23 cellular contexts compared by ENCODE assay signal in the genomic region with DNA sequence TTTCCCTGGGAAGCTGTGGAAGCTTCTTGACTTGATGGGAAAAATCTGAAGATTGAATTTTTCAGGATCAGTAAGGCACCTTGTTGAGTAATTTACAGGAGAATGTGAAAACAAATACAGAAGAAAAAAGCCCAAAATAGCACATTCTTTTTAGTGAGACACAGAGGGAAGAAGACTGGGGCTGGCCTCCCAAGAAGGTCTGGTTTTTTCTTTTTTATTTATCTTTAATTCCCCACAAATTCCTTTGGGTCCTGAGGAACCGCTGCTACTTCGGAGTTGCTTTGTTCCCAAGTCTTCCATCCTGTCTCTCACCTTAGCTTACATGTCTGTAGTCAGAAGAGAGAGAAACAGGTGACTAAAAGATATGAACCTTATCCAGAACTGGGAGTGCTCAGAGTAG.
A peak's percentile ranks its signal among the peaks of the same experiment; 100 is the strongest.
DNase-seq lines count a peak whose midpoint lies in the region; ATAC-seq, FAIRE-seq and TF ChIP-seq lines count a peak whose summit lies in the region.
"Had no signal": no experiment of that assay in that cellular context is flagged by ENCODE, and none has a peak within 500 bp of the region (broad histone marks: within the 10 kb centered on the region; RNA-seq: fewer than 3 reads in every experiment).

No MANE protein-coding gene starts in this region.

- H3K27ac Mint-ChIP-seq in GM23338 = no peak overlapping the region
- no peak overlapping the region for H3K27ac Mint-ChIP-seq in stimulated activated naive B cell treated with anti-CD40 and anti-IgM and Interleukin-4, amounts not matched to agents 10 μg/mL and 1 μg/mL and 100 μg/mL, for 72 hours
- H3K27ac Mint-ChIP-seq: CD4-positive, alpha-beta T cell; CD8-positive, alpha-beta T cell had no signal

- TF ChIP-seq POLR2A in H1 (IDR thresholded peaks at IDR 0.05; ENCODE audit: control extremely low read depth in 1 of 2, low read depth in 2 of 2, low read length in 2 of 2) = no peak

- H3K4me1 ChIP-seq in GM23338 (ENCODE audit: insufficient read depth) (peaks cover 4% of the 10 kb centered on the region), H1 (replicated peaks in 1 of 4; ENCODE audit: control insufficient read depth in 3 of 4, insufficient read depth in 4 of 4, low read length in 3 of 4) (peaks cover 0 to 3% (median 3%) of the 10 kb centered on the region in 4 experiments; a peak in 4 of 7 replicates)
- H3K4me1 ChIP-seq: BE2C, Caco-2 had no signal

- H3K56ac ChIP-seq in H1 (replicated peaks; ENCODE audit: insufficient read length, low read depth, low read length) = no peak overlapping the region

- no peak overlapping the region for H3K18ac ChIP-seq in H1 (ENCODE audit: extremely low read depth, low read length)

- H3K27me3 ChIP-seq in GM23338 (ENCODE audit: insufficient read depth) (no peaks in the 10 kb centered on the region), H1 (replicated peaks in 1 of 4; ENCODE audit: control insufficient read depth in 3 of 4, extremely low read depth in 1 of 4, insufficient read depth in 3 of 4, low read length in 3 of 4) (no peaks in the 10 kb centered on the region), H7 (ENCODE audit: control insufficient read depth, insufficient read depth, low read length) (no peaks in the 10 kb centered on the region)
- H3K27me3 ChIP-seq: BE2C; BLaER1 treated with 17β-estradiol and CSF1 and Interleukin-3, amounts not matched to agents 10 nM and 100 nM had no signal

- CTCF ChIA-PET in H1 (lab: Charles Lee; ENCODE audit: partially characterized antibody) = interaction anchor here (1.0 kb wide), 1 partner anchor 22 kb away, joined by 3 read pairs; no protein-coding TSS in a partner anchor

- no peaks in the 10 kb centered on the region for H3K79me1 ChIP-seq in H1 (ENCODE audit: low read depth, low read length)

- H4K5ac ChIP-seq in H1 (ENCODE audit: insufficient read length, low read depth, low read length) = no peak overlapping the region

- no peak for ATAC-seq in GM23338
- no peak for ATAC-seq in stimulated activated naive B cell treated with anti-CD40 and anti-IgM and Interleukin-4, amounts not matched to agents 10 μg/mL and 1 μg/mL and 100 μg/mL, for 72 hours (replicated peaks)
- no peak for ATAC-seq in HG03378 (IDR thresholded peaks at IDR 0.05; ENCODE audit: unreplicated experiment)
- ATAC-seq: CD8-positive, alpha-beta T cell; GM12878 had no signal

- POLR2A ChIA-PET in H1 (lab: Charles Lee; ENCODE audit: partially characterized antibody) = no interaction called here

- no peak overlapping the region for H2BK5ac ChIP-seq in H1 (ENCODE audit: low read depth, low read length)

- H3K4me2 ChIP-seq in GM23338 (no peak overlapping the region), H1 (ENCODE audit: insufficient read depth in 1 of 2, low read depth in 2 of 2, low read length in 2 of 2) (no peak overlapping the region)

- no peaks in the 10 kb centered on the region for H3K36me3 Mint-ChIP-seq in GM23338 (ENCODE audit: low read depth)
- H3K36me3 Mint-ChIP-seq in stimulated activated naive B cell treated with anti-CD40 and anti-IgM and Interleukin-4, amounts not matched to agents 10 μg/mL and 1 μg/mL and 100 μg/mL, for 72 hours = no peaks in the 10 kb centered on the region
- H3K36me3 Mint-ChIP-seq: CD8-positive, alpha-beta T cell had no signal

- H3K14ac ChIP-seq in H1 (ENCODE audit: insufficient read length) = no peak overlapping the region

- H4K8ac ChIP-seq in H1 (ENCODE audit: extremely low read depth, insufficient read depth, low read length) = no peak overlapping the region

- H3K4me3 ChIP-seq in GM23338 (no peak overlapping the region), H1 (ENCODE audit: extremely low read depth in 1 of 4, insufficient read depth in 2 of 4, low read depth in 3 of 4, low read length in 4 of 4) (no peak overlapping the region), H7 (ENCODE audit: insufficient read depth, low read depth, low read length) (no peak overlapping the region)
- H3K4me3 ChIP-seq: BLaER1 treated with 17β-estradiol and CSF1 and Interleukin-3, amounts not matched to agents 10 nM and 100 nM; GM12878 had no signal

- TF ChIP-seq CTCF in GM23338 (conservative IDR thresholded peaks at IDR 0.05; ENCODE audit: low read depth in 2 of 2) = no peak
- TF ChIP-seq CTCF in H1 (IDR thresholded peaks at IDR 0.05; ENCODE audit: control extremely low read depth in 1 of 3, insufficient read depth in 1 of 3, low read depth in 1 of 3, low read length in 3 of 3) = no peak

- no peak overlapping the region for H2BK120ac ChIP-seq in H1 (replicated peaks; ENCODE audit: low read depth, low read length)

- H2BK20ac ChIP-seq in H1 (ENCODE audit: low read length) = no peak overlapping the region

- no peak overlapping the region for H3K9ac ChIP-seq in H1 (replicated peaks in 1 of 4; ENCODE audit: extremely low read depth in 1 of 4, low read depth in 3 of 4, low read length in 3 of 4)
- H3K9ac ChIP-seq: BLaER1 treated with 17β-estradiol and CSF1 and Interleukin-3, amounts not matched to agents 10 nM and 100 nM had no signal

- no peaks in the 10 kb centered on the region for H3K27me3 Mint-ChIP-seq in GM23338 (ENCODE audit: insufficient read depth, low read depth, poor library complexity)
- H3K27me3 Mint-ChIP-seq in stimulated activated naive B cell treated with anti-CD40 and anti-IgM and Interleukin-4, amounts not matched to agents 10 μg/mL and 1 μg/mL and 100 μg/mL, for 72 hours = no peaks in the 10 kb centered on the region
- H3K27me3 Mint-ChIP-seq: CD4-positive, alpha-beta T cell had no signal

- peak overlapping the region; percentile 61; the same call in 1 of the 2 replicates for H2AFZ ChIP-seq in GM23338
- peak overlapping the region; percentile 50; the same call in 1 of the 2 replicates for H2AFZ ChIP-seq in H1 (ENCODE audit: low read length)

- no peaks in the 10 kb centered on the region for H3K9me2 ChIP-seq in GM23338 (ENCODE audit: insufficient read depth)

- TF ChIP-seq RAD21 in H1 (IDR thresholded peaks at IDR 0.05 in 1 of 2, conservative IDR thresholded peaks at IDR 0.05 in 1 of 2; ENCODE audit: low read depth in 2 of 2, low read length in 2 of 2) = no peak

- H3K9me3 ChIP-seq in H1 (ENCODE audit: insufficient read depth in 2 of 2, low read depth in 1 of 2, low read length in 1 of 2) = no peaks in the 10 kb centered on the region
- H3K9me3 ChIP-seq: BE2C; BLaER1 treated with 17β-estradiol and CSF1 and Interleukin-3, amounts not matched to agents 10 nM and 100 nM; Caco-2 had no signal

- H3K27ac ChIP-seq in GM23338 (ENCODE audit: low read depth) = no peak overlapping the region
- no peak overlapping the region for H3K27ac ChIP-seq in H1 (ENCODE audit: low read depth, low read length)
- H3K27ac ChIP-seq: BLaER1 treated with 17β-estradiol and CSF1 and Interleukin-3, amounts not matched to agents 10 nM and 100 nM; C4-2B had no signal

- no peak for FAIRE-seq in H1 (lab: Jason Lieb, UNC)
- FAIRE-seq: A204.1, D721Med, GM12878, GM19239 had no signal

- H3K36me3 ChIP-seq in GM23338 (ENCODE audit: insufficient read depth) (no peaks in the 10 kb centered on the region), H1 (ENCODE audit: control insufficient read depth in 2 of 4, insufficient read depth in 4 of 4, low read length in 3 of 4) (no peaks in the 10 kb centered on the region), H7 (replicated peaks; ENCODE audit: control insufficient read depth, insufficient read depth, low read length) (no peaks in the 10 kb centered on the region)
- H3K36me3 ChIP-seq: BE2C; BLaER1 treated with 17β-estradiol and CSF1 and Interleukin-3, amounts not matched to agents 10 nM and 100 nM had no signal

- no peak overlapping the region for H2AK5ac ChIP-seq in H1 (ENCODE audit: low read depth, low read length)

- H2BK12ac ChIP-seq in H1 (ENCODE audit: low read depth, low read length) = no peak overlapping the region

- no peak overlapping the region for H3K4ac ChIP-seq in H1 (replicated peaks; ENCODE audit: insufficient read length, low read depth, low read length)

- peaks cover 7% of the 10 kb centered on the region for H3K4me1 Mint-ChIP-seq in GM23338
- no peaks in the 10 kb centered on the region for H3K4me1 Mint-ChIP-seq in stimulated activated naive B cell treated with anti-CD40 and anti-IgM and Interleukin-4, amounts not matched to agents 10 μg/mL and 1 μg/mL and 100 μg/mL, for 72 hours

- no peaks in the 10 kb centered on the region for H3F3A ChIP-seq in GM23338 (replicated peaks; ENCODE audit: low read depth)

- no peaks in the 10 kb centered on the region for H3K79me2 ChIP-seq in GM23338 (replicated peaks; ENCODE audit: insufficient read depth)
- H3K79me2 ChIP-seq in H1 (ENCODE audit: control insufficient read depth in 1 of 2, insufficient read depth in 2 of 2, low read length in 2 of 2) = no peaks in the 10 kb centered on the region

- H2BK15ac ChIP-seq in H1 (ENCODE audit: low read length) = no peak overlapping the region

- 100% methylated on average over 2 of the region's 2 CpGs; no CpG with 5 or more reads in 1 of the 2 experiments for WGBS in H1 (ENCODE audit: extremely low coverage in 1 of 2, insufficient coverage in 1 of 2, insufficient read length in 1 of 2, insufficient replicate concordance in 2 of 2, low coverage in 1 of 2, low lambda C conversion rate in 2 of 2, missing lambda C conversion rate in 1 of 2), 2 experiments

- peak; percentile 9 for DNase-seq in EH (ENCODE audit: low read depth)
- DNase-seq in GM23338 (ENCODE audit: low spot score) = no peak
- DNase-seq in H1 (ENCODE audit: low read depth in 1 of 2, low spot score in 2 of 2) = no peak
- DNase-seq in NCI-H1092 (lab: John Stamatoyannopoulos, UW) = no peak
- DNase-seq in stimulated activated naive B cell treated with anti-CD40 and anti-IgM and Interleukin-4, amounts not matched to agents 10 μg/mL and 1 μg/mL and 100 μg/mL, for 72 hours = no peak
- DNase-seq in H7 = no peak
- DNase-seq: 8988T; ACHN; BE2C; Caco-2; Calu3; CD4-positive, alpha-beta T cell; CD8-positive, alpha-beta T cell; DMS79 treated with DMSO at 0.1 percent for 48 hours; EL; GDM1 had no signal

- no peak overlapping the region for H4K91ac ChIP-seq in H1 (replicated peaks; ENCODE audit: insufficient read length, low read length)

- H3K23me2 ChIP-seq in H1 (ENCODE audit: low read depth, low read length) = no peaks in the 10 kb centered on the region

- TF ChIP-seq EP300 in H1 (IDR thresholded peaks at IDR 0.05; ENCODE audit: borderline replicate concordance in 1 of 2, low read depth in 2 of 2, low read length in 2 of 2) = no peak

- H3K9me3 Mint-ChIP-seq in GM23338 = no peaks in the 10 kb centered on the region
- H3K9me3 Mint-ChIP-seq in stimulated activated naive B cell treated with anti-CD40 and anti-IgM and Interleukin-4, amounts not matched to agents 10 μg/mL and 1 μg/mL and 100 μg/mL, for 72 hours = no peaks in the 10 kb centered on the region
- H3K9me3 Mint-ChIP-seq: CD4-positive, alpha-beta T cell; CD8-positive, alpha-beta T cell had no signal

- no peak overlapping the region for H3K4me3 Mint-ChIP-seq in GM23338
- H3K4me3 Mint-ChIP-seq in stimulated activated naive B cell treated with anti-CD40 and anti-IgM and Interleukin-4, amounts not matched to agents 10 μg/mL and 1 μg/mL and 100 μg/mL, for 72 hours = no peak overlapping the region
- H3K4me3 Mint-ChIP-seq: CD4-positive, alpha-beta T cell; CD8-positive, alpha-beta T cell had no signal

- H4K20me1 ChIP-seq in GM23338 (replicated peaks; ENCODE audit: insufficient read depth) = no peaks in the 10 kb centered on the region
- no peaks in the 10 kb centered on the region for H4K20me1 ChIP-seq in H1 (replicated peaks in 1 of 2; ENCODE audit: control insufficient read depth in 1 of 2, insufficient read depth in 2 of 2, low read length in 2 of 2)
- H4K20me1 ChIP-seq: BLaER1 treated with 17β-estradiol and CSF1 and Interleukin-3, amounts not matched to agents 10 nM and 100 nM had no signal

- H3K23ac ChIP-seq in H1 (ENCODE audit: insufficient read length) = no peak overlapping the region
